8 cellular contexts compared by ENCODE assay signal in the genomic region with DNA sequence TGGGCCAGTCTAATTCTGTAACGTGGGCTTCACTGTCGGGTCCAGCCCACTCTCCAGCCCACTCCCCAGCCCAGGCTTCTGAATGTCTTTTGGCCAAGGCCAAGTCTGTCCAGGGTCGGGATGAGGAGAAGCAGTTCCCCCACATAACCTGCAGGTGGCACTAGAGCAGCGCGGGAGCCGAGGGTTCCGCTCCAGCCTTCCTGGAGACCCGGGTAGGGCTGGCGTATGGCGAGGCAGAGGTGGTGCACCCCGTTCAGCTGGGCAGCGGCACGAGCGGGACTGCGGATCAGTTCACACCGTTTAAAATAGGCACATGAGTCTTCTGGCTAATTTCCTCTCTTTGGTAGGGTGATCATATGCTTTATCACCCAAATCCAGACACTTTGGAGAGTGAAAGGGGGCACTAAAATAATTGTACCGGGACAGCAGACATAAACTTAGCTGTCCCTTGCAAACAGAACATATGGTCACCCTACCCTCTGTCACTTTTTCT.
A peak's percentile ranks its signal among the peaks of the same experiment; 100 is the strongest.
DNase-seq lines count a peak whose midpoint lies in the region; ATAC-seq and TF ChIP-seq lines count a peak whose summit lies in the region.

No MANE protein-coding gene starts in this region.

- intact Hi-C loops in activated CD4-positive, alpha-beta memory T cell treated with anti-CD3 and anti-CD28 coated beads for 36 hours (cut with micrococcal nuclease): loop anchor here (2.0 to 5.0 kb wide), 2 partner anchors 27 to 532 kb away; a partner anchor contains a TSS
- intact Hi-C loops in mucosa of descending colon (cut with DNase I, micrococcal nuclease): no loop called here

- ATAC-seq in HG03066 (IDR thresholded peaks at IDR 0.05; ENCODE audit: low read depth, unreplicated experiment) (peak; percentile 90), mucosa of descending colon (peak; percentile 86)
- ATAC-seq in effector memory CD8-positive, alpha-beta T cell (replicated peaks): peak; percentile 39

- H3K9me3 Mint-ChIP-seq in activated CD4-positive, alpha-beta memory T cell treated with anti-CD3 and anti-CD28 coated beads for 36 hours: no peaks in the 10 kb centered on the region
- no peaks in the 10 kb centered on the region for H3K9me3 Mint-ChIP-seq in effector memory CD8-positive, alpha-beta T cell

- H3K27me3 Mint-ChIP-seq in activated CD4-positive, alpha-beta memory T cell treated with anti-CD3 and anti-CD28 coated beads for 36 hours: peaks cover 13% of the 10 kb centered on the region
- peaks cover 0 to 36% of the 10 kb centered on the region in 2 donors for H3K27me3 Mint-ChIP-seq in effector memory CD8-positive, alpha-beta T cell

- POLR2A ChIA-PET in activated CD4-positive, alpha-beta memory T cell treated with anti-CD3 and anti-CD28 coated beads for 36 hours (lab: Charles Lee): no interaction called here

- no peaks in the 10 kb centered on the region for H3K4me1 ChIP-seq in mucosa of descending colon (ENCODE audit: low read depth)

- H3K36me3 ChIP-seq in mucosa of descending colon (ENCODE audit: low read depth): no peaks in the 10 kb centered on the region

- peak; percentile 97 for TF ChIP-seq CTCF in GM13977 (IDR thresholded peaks at IDR 0.05; ENCODE audit: extremely low read depth, insufficient read depth, missing control alignments)
- peak; percentile 85 for TF ChIP-seq CTCF in mucosa of descending colon (IDR thresholded peaks at IDR 0.05)

- H3K4me3 ChIP-seq in mucosa of descending colon: no peak overlapping the region

- DNase-seq in ACHN (peak; percentile 48), GM13977 (ENCODE audit: low spot score) (peak; percentile 72), NCI-H460 (ENCODE audit: extremely low read depth, low read depth) (peak; percentile 64), mucosa of descending colon (peak; percentile 49 to 62 (median 52))
- peak; percentile 75 for DNase-seq in activated CD4-positive, alpha-beta memory T cell treated with anti-CD3 and anti-CD28 coated beads for 36 hours
- DNase-seq in effector memory CD8-positive, alpha-beta T cell: peak in 2 of 3 experiments; percentile 3 to 21
- peak; percentile 26 to 28 for DNase-seq in stimulated activated CD8-positive, alpha-beta memory T cell treated with anti-CD3 and anti-CD28 coated beads, Interleukin-7, amount 100 ng/mL, for 48 hours (ENCODE audit: extremely low read depth in 1 of 2, low read depth in 1 of 2)

- no peak overlapping the region for H3K4me3 Mint-ChIP-seq in activated CD4-positive, alpha-beta memory T cell treated with anti-CD3 and anti-CD28 coated beads for 36 hours
- H3K4me3 Mint-ChIP-seq in effector memory CD8-positive, alpha-beta T cell: no peak overlapping the region

- no peak overlapping the region for H3K27ac Mint-ChIP-seq in activated CD4-positive, alpha-beta memory T cell treated with anti-CD3 and anti-CD28 coated beads for 36 hours
- no peak overlapping the region for H3K27ac Mint-ChIP-seq in effector memory CD8-positive, alpha-beta T cell

- H3K36me3 Mint-ChIP-seq in activated CD4-positive, alpha-beta memory T cell treated with anti-CD3 and anti-CD28 coated beads for 36 hours: no peaks in the 10 kb centered on the region
- no peaks in the 10 kb centered on the region for H3K36me3 Mint-ChIP-seq in effector memory CD8-positive, alpha-beta T cell (ENCODE audit: insufficient read depth)

- CTCF ChIA-PET in activated CD4-positive, alpha-beta memory T cell treated with anti-CD3 and anti-CD28 coated beads for 36 hours (lab: Charles Lee): interaction anchor here (0.6 to 3.4 kb wide), 9 partner anchors 10 to 534 kb away, joined by 3 to 21 read pairs (median 3); a partner anchor contains a TSS

- no peaks in the 10 kb centered on the region for H3K4me1 Mint-ChIP-seq in activated CD4-positive, alpha-beta memory T cell treated with anti-CD3 and anti-CD28 coated beads for 36 hours (ENCODE audit: low read depth)
- no peaks in the 10 kb centered on the region for H3K4me1 Mint-ChIP-seq in effector memory CD8-positive, alpha-beta T cell (ENCODE audit: low read depth in 2 of 2)

- H3K9me3 ChIP-seq in mucosa of descending colon: no peaks in the 10 kb centered on the region

- in situ Hi-C loops in ACHN (cut with HindIII; ENCODE audit: low pct_ligation_motif_present, low pct_unique_long_range_greater_than_20kb, low sequenced_read_pairs): no loop called here
- in situ Hi-C loops in GM13977 (cut with MboI; ENCODE audit: low pct_unique_long_range_greater_than_20kb, low sequenced_read_pairs, unreplicated experiment): no loop called here

Comparison
In these comparisons a context has a peak if more than half of its experiments do, and no peak if none do; other contexts are left out.
1. DNase-seq: peak in every context shown above with its lines; median percentile 75 in activated CD4-positive, alpha-beta memory T cell treated with anti-CD3 and anti-CD28 coated beads for 36 hours; 72 in GM13977; 64 in NCI-H460; 52 in mucosa of descending colon; 48 in ACHN; 27 in stimulated activated CD8-positive, alpha-beta memory T cell treated with anti-CD3 and anti-CD28 coated beads, Interleukin-7, amount 100 ng/mL, for 48 hours; 12 in effector memory CD8-positive, alpha-beta T cell.
2. ATAC-seq: peak in every context shown above with its lines; median percentile 90 in HG03066; 86 in mucosa of descending colon; 39 in effector memory CD8-positive, alpha-beta T cell.